Comparison of ENCODE assay signal across 8 cellular contexts in genomic region chr1:110672753-110673108, GRCh38. TPM values are rescaled to one million over a fixed set of nuclear protein-coding genes. Genes with fewer than 3 reads are reported as not detected.
DNase-seq lines count a peak whose midpoint lies in the region; ATAC-seq and TF ChIP-seq lines count a peak whose summit lies in the region.

No MANE protein-coding gene starts in this region.

- peaks cover 59% of the 10 kb centered on the region for H3K4me1 Mint-ChIP-seq in activated T-helper 1 cell treated with anti-CD3 and anti-CD28 coated beads, Interleukin-12 subunit alpha, Interleukin-12 subunit beta, Interleukin-2, Interleukin-4 antibody, amounts not matched to agents 30 ng/mL and 10 ng/mL and 1 ng/mL, durations not matched to agents 14 hours and 24 hours and 36 hours (ENCODE audit: low read depth)

- H3K36me3 ChIP-seq in left ventricle myocardium inferior: no peaks in the 10 kb centered on the region
- no peaks in the 10 kb centered on the region for H3K36me3 ChIP-seq in H7 (replicated peaks; ENCODE audit: control insufficient read depth, insufficient read depth, low read length)

- no peak for TF ChIP-seq CTCF in left ventricle myocardium inferior (IDR thresholded peaks at IDR 0.05; ENCODE audit: borderline replicate concordance)

- DNase-seq in left ventricle myocardium inferior (no peak), Right ventricle myocardium inferior (ENCODE audit: missing footprints) (no peak), H7 (no peak), AG08396 (ENCODE audit: low spot score) (no peak)
- peak; percentile 40 for DNase-seq in activated T-helper 1 cell treated with anti-CD3 and anti-CD28 coated beads, Interleukin-12 subunit alpha, Interleukin-12 subunit beta, Interleukin-2, Interleukin-4 antibody, amounts not matched to agents 30 ng/mL and 10 ng/mL and 1 ng/mL, durations not matched to agents 14 hours and 24 hours and 36 hours (ENCODE audit: low spot score)

- H3K4me3 ChIP-seq in left ventricle myocardium inferior: peak overlapping the region; percentile 3
- H3K4me3 ChIP-seq in skin epidermis: peak overlapping the region; percentile 46 to 60 (median 52)
- H3K4me3 ChIP-seq in H7 (ENCODE audit: insufficient read depth, low read depth, low read length): no peak overlapping the region

- intact Hi-C loops in left ventricle myocardium inferior (cut with micrococcal nuclease): no loop called here
- intact Hi-C loops in Right ventricle myocardium inferior (cut with DNase I): no loop called here
- intact Hi-C loops in activated T-helper 1 cell treated with anti-CD3 and anti-CD28 coated beads, Interleukin-12 subunit alpha, Interleukin-12 subunit beta, Interleukin-2, Interleukin-4 antibody, amounts not matched to agents 30 ng/mL and 10 ng/mL and 1 ng/mL, durations not matched to agents 14 hours and 24 hours and 36 hours (cut with micrococcal nuclease): loop anchor here (1.0 to 5.0 kb wide), 12 partner anchors 25 to 470 kb away; partner anchors contain the start of genes CEPT1, DRAM2, LRIF1 and RBM15

- H3K27me3 ChIP-seq in left ventricle myocardium inferior (ENCODE audit: low read depth): peaks cover 98% of the 10 kb centered on the region
- peaks cover 72% of the 10 kb centered on the region for H3K27me3 ChIP-seq in H7 (ENCODE audit: control insufficient read depth, insufficient read depth, low read length)

- H3K4me1 ChIP-seq in left ventricle myocardium inferior: peaks cover 18% of the 10 kb centered on the region

- H3K36me3 Mint-ChIP-seq in activated T-helper 1 cell treated with anti-CD3 and anti-CD28 coated beads, Interleukin-12 subunit alpha, Interleukin-12 subunit beta, Interleukin-2, Interleukin-4 antibody, amounts not matched to agents 30 ng/mL and 10 ng/mL and 1 ng/mL, durations not matched to agents 14 hours and 24 hours and 36 hours (ENCODE audit: low read depth): peaks cover 36% of the 10 kb centered on the region

- ATAC-seq in Right ventricle myocardium inferior (no peak), HG03342 (IDR thresholded peaks at IDR 0.05; ENCODE audit: unreplicated experiment) (peak; percentile 54), HG03521 (IDR thresholded peaks at IDR 0.05; ENCODE audit: unreplicated experiment) (no peak)

- H3K9me3 ChIP-seq in left ventricle myocardium inferior (replicated peaks): no peaks in the 10 kb centered on the region

- H3K4me3 Mint-ChIP-seq in activated T-helper 1 cell treated with anti-CD3 and anti-CD28 coated beads, Interleukin-12 subunit alpha, Interleukin-12 subunit beta, Interleukin-2, Interleukin-4 antibody, amounts not matched to agents 30 ng/mL and 10 ng/mL and 1 ng/mL, durations not matched to agents 14 hours and 24 hours and 36 hours: peak overlapping the region; percentile 100

- no peak overlapping the region for H3K27ac ChIP-seq in left ventricle myocardium inferior (replicated peaks)
- peak overlapping the region in 15 of 21 experiments; percentile 24 to 92 (median 72) for H3K27ac ChIP-seq in skin epidermis

- no peaks in the 10 kb centered on the region for H3K9me3 Mint-ChIP-seq in activated T-helper 1 cell treated with anti-CD3 and anti-CD28 coated beads, Interleukin-12 subunit alpha, Interleukin-12 subunit beta, Interleukin-2, Interleukin-4 antibody, amounts not matched to agents 30 ng/mL and 10 ng/mL and 1 ng/mL, durations not matched to agents 14 hours and 24 hours and 36 hours

- peak overlapping the region; percentile 92 for H3K27ac Mint-ChIP-seq in activated T-helper 1 cell treated with anti-CD3 and anti-CD28 coated beads, Interleukin-12 subunit alpha, Interleukin-12 subunit beta, Interleukin-2, Interleukin-4 antibody, amounts not matched to agents 30 ng/mL and 10 ng/mL and 1 ng/mL, durations not matched to agents 14 hours and 24 hours and 36 hours

- no peaks in the 10 kb centered on the region for H3K27me3 Mint-ChIP-seq in activated T-helper 1 cell treated with anti-CD3 and anti-CD28 coated beads, Interleukin-12 subunit alpha, Interleukin-12 subunit beta, Interleukin-2, Interleukin-4 antibody, amounts not matched to agents 30 ng/mL and 10 ng/mL and 1 ng/mL, durations not matched to agents 14 hours and 24 hours and 36 hours (ENCODE audit: insufficient read depth)

RNA-seq across cellular contexts. Expression of gene KCNA3, which starts 2.0 kb away (rescaled TPM):
- total RNA-seq in left ventricle myocardium inferior (0.22 TPM), Right ventricle myocardium inferior (0.38 TPM)
- total RNA-seq in activated T-helper 1 cell treated with anti-CD3 and anti-CD28 coated beads, Interleukin-12 subunit alpha, Interleukin-12 subunit beta, Interleukin-2, Interleukin-4 antibody, amounts not matched to agents 30 ng/mL and 10 ng/mL and 1 ng/mL, durations not matched to agents 14 hours and 24 hours and 36 hours: 38.1 and 42.2 TPM in 2 replicates
- 0.48 and 0.59 TPM in 2 replicates for total RNA-seq in H7 (2014; rRNA removed; shearing (Covaris generic))

Comparison
In these comparisons a context has a peak if more than half of its experiments do, and no peak if none do; other contexts are left out.
1. RNA of gene KCNA3, which starts 2.0 kb away (total RNA-seq): 38.1 to 42.2 TPM in activated T-helper 1 cell treated with anti-CD3 and anti-CD28 coated beads, Interleukin-12 subunit alpha, Interleukin-12 subunit beta, Interleukin-2, Interleukin-4 antibody, amounts not matched to agents 30 ng/mL and 10 ng/mL and 1 ng/mL, durations not matched to agents 14 hours and 24 hours and 36 hours; 0.48 to 0.59 TPM in H7, 0.38 TPM in Right ventricle myocardium inferior (single experiment) and 0.22 TPM in left ventricle myocardium inferior (single experiment); every median in the first group is over 10 times any median in the second.